In the genomic region with DNA sequence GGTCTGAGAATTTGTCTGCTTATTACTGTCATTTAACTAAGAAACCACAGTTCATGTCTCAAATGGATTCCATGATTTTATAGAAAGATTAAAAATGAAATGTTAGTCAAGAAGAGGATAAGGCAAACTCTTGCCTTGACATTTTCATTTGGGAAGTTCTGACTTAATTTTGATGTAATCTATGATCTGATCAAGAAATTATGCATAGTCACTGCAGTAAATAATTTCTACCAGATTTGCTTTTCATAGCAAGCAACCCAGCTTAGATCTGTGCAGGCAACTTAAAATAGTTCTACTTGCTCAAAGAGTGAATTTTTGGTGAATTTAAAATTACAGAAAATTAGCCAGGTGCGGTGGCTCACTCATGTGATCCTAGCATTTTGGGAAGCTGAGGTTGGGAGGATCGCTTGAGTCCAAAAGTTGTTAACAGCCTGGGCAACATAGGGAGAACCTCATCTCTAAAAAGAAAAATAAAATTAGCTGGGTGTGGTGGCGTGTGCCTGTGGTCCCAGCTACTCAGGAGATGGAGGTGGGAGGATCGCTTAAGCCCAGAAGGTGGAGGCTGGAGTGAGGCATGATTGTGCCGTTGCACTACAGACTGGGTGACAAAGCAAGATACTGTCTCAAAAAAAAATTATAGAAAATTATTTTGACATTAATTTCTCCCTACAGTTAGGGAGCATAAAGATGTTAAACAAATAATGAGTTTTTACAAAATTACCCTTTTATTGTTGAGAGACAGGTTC, we compare ENCODE assay signal across 20 cellular contexts.
"Had no signal": no experiment of that assay in that cellular context is flagged by ENCODE, and none has a peak within 500 bp of the region (broad histone marks: within the 10 kb centered on the region; RNA-seq: fewer than 3 reads in every experiment).

No MANE protein-coding gene starts in this region.

- H3K4me3 ChIP-seq: MG63, SJSA1, SK-N-MC had no signal

- H3K9me3 ChIP-seq: MG63, SJSA1 had no signal

- H3K27me3 ChIP-seq: MG63, SJSA1 had no signal

- FAIRE-seq: RCC 7860 had no signal

- H3K4me1 ChIP-seq: SJSA1 had no signal

- H3K36me3 ChIP-seq: MG63 had no signal

- DNase-seq: KBM-7, MG63, NCI-H1092, NCI-H1436, NCI-H187, NCI-H2029, NCI-H2081 treated with DMSO at 0.1 percent for 48 hours, NCI-H2171, NCI-H226, NCI-H446, NCI-H510A, NCI-H524 treated with DMSO at 0.1 percent for 48 hours, NCI-H69, NCI-H774, Right ventricle myocardium superior, RPMI8226, SIG-M5 had no signal

- H3K27ac ChIP-seq: SJSA1, SK-N-MC had no signal
